Comparison of ENCODE assay signal across 9 cellular contexts in the genomic region with DNA sequence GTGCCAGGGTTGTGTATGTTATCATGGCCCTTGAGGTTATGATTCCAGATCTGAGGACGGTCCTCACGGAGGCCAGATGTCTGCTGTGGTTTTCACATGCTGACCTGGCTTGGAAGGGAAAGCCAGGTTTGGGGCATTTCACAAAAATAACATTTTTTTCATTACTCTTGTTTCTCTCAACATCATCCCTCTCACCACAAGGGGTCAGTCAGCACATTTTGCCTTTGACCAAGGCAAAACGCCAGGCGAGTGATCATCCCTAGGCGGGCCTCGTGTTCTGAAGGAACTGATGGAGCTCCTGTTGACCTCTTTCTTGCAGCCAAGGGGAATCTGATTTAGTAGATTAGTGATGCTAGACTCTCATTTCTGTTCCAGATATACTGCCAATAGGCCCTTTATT.
A peak's percentile ranks its signal among the peaks of the same experiment; 100 is the strongest.
DNase-seq lines count a peak whose midpoint lies in the region; ATAC-seq and TF ChIP-seq lines count a peak whose summit lies in the region.
"Had no signal": no experiment of that assay in that cellular context is flagged by ENCODE, and none has a peak within 500 bp of the region (broad histone marks: within the 10 kb centered on the region; RNA-seq: fewer than 3 reads in every experiment).

No MANE protein-coding gene starts in this region.

- no peak overlapping the region for H2AFZ ChIP-seq in parathyroid adenoma

- TF ChIP-seq EP300 in gastroesophageal sphincter (IDR thresholded peaks at IDR 0.05): no peak

- no peaks in the 10 kb centered on the region for H3K27me3 ChIP-seq in gastroesophageal sphincter
- no peaks in the 10 kb centered on the region for H3K27me3 ChIP-seq in parathyroid adenoma (ENCODE audit: control insufficient read depth, insufficient read depth, low read length)
- H3K27me3 ChIP-seq: BLaER1 had no signal

- H3K27ac ChIP-seq in gastroesophageal sphincter (no peak overlapping the region), parathyroid adenoma (no peak overlapping the region)
- H3K27ac ChIP-seq: BLaER1 had no signal

- H3K9me3 ChIP-seq in gastroesophageal sphincter: no peaks in the 10 kb centered on the region
- H3K9me3 ChIP-seq in parathyroid adenoma (ENCODE audit: control insufficient read depth, low read length): no peaks in the 10 kb centered on the region
- H3K9me3 ChIP-seq: BLaER1 had no signal

- no peak overlapping the region for H3K9ac ChIP-seq in parathyroid adenoma
- H3K9ac ChIP-seq: BLaER1 had no signal

- no peak overlapping the region for H3K4me3 ChIP-seq in gastroesophageal sphincter
- no peak overlapping the region for H3K4me3 ChIP-seq in parathyroid adenoma (ENCODE audit: low read depth, low read length)
- H3K4me3 ChIP-seq: BLaER1 had no signal

- no peak overlapping the region for H3K4me2 ChIP-seq in parathyroid adenoma (ENCODE audit: low read length)
- H3K4me2 ChIP-seq: BLaER1 had no signal

- H3K79me2 ChIP-seq in parathyroid adenoma: no peaks in the 10 kb centered on the region

- 34 to 52% methylated on average over 6 of the region's 6 CpGs for WGBS in gastroesophageal sphincter (ENCODE audit: low coverage in 1 of 2), 2 donors

- TF ChIP-seq POLR2A in gastroesophageal sphincter (IDR thresholded peaks at IDR 0.05): no peak

- DNase-seq in NCI-H1417 (lab: John Stamatoyannopoulos, UW) (peak in 2 of 3 experiments; percentile 7 to 10), NCI-H1417 treated with DMSO at 0.1 percent for 48 hours (lab: John Stamatoyannopoulos, UW) (no peak), SKM-1 treated with dmso at 0.1 percent for 144 hours (lab: John Stamatoyannopoulos, UW; ENCODE audit: unreplicated experiment) (peak; percentile 21)

- H3K36me3 ChIP-seq in gastroesophageal sphincter (no peaks in the 10 kb centered on the region), parathyroid adenoma (ENCODE audit: control insufficient read depth, insufficient read depth, low read length) (no peaks in the 10 kb centered on the region)
- H3K36me3 ChIP-seq: BLaER1 had no signal

- H3K4me1 ChIP-seq in gastroesophageal sphincter (no peaks in the 10 kb centered on the region), parathyroid adenoma (no peaks in the 10 kb centered on the region)

- TF ChIP-seq CTCF in gastroesophageal sphincter (IDR thresholded peaks at IDR 0.05) (peak in 3 of 4 experiments; percentile 29 to 55 (median 32)), parathyroid adenoma (IDR thresholded peaks at IDR 0.05) (peak; percentile 58)

- ATAC-seq in HG02610 (IDR thresholded peaks at IDR 0.05; ENCODE audit: unreplicated experiment) (peak; percentile 49), gastroesophageal sphincter (no peak), GM19467 (IDR thresholded peaks at IDR 0.05; ENCODE audit: unreplicated experiment) (no peak), HG03039 (IDR thresholded peaks at IDR 0.05; ENCODE audit: unreplicated experiment) (no peak)
